1 cellular context compared by ENCODE assay signal in the genomic region with DNA sequence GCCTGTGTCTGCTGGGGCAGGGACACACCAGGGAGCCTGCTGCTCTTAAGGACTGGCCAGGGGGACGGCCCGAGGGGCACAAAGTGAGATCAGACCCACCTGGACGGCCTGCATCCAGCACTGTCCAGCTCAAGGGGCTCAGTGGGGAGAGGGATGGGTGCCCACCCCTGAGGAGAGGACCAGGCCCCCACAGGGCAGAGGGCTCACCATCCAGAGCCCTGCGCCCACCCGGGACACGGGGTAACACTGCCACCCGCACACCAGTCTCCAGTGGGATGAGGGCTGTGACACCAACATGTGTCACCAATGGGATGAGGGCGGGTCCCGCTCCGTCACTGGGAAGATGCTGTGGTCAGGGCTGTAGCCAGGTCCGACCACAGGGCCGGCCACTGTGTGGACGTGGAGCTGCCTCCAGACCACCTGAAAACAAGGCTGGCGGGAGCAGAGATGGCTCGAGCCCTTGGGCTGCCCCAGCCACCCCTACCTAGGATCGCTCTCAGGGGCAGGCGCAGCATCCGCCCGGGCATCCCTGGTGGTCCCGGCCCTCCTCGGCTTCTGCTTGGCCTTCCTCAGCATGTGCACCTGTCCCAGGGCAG.
TF ChIP-seq lines count a peak whose summit lies in the region.

No MANE protein-coding gene starts in this region.

TF ChIP-seq in GM12878, 131 proteins besides CTCF, POLR2A, EP300 and RAD21:
- TF ChIP-seq MEF2B (IDR thresholded peaks at IDR 0.05; ENCODE audit: partially characterized antibody, poor library complexity, severe bottlenecking): no peak
- TF ChIP-seq, protein P1, sequence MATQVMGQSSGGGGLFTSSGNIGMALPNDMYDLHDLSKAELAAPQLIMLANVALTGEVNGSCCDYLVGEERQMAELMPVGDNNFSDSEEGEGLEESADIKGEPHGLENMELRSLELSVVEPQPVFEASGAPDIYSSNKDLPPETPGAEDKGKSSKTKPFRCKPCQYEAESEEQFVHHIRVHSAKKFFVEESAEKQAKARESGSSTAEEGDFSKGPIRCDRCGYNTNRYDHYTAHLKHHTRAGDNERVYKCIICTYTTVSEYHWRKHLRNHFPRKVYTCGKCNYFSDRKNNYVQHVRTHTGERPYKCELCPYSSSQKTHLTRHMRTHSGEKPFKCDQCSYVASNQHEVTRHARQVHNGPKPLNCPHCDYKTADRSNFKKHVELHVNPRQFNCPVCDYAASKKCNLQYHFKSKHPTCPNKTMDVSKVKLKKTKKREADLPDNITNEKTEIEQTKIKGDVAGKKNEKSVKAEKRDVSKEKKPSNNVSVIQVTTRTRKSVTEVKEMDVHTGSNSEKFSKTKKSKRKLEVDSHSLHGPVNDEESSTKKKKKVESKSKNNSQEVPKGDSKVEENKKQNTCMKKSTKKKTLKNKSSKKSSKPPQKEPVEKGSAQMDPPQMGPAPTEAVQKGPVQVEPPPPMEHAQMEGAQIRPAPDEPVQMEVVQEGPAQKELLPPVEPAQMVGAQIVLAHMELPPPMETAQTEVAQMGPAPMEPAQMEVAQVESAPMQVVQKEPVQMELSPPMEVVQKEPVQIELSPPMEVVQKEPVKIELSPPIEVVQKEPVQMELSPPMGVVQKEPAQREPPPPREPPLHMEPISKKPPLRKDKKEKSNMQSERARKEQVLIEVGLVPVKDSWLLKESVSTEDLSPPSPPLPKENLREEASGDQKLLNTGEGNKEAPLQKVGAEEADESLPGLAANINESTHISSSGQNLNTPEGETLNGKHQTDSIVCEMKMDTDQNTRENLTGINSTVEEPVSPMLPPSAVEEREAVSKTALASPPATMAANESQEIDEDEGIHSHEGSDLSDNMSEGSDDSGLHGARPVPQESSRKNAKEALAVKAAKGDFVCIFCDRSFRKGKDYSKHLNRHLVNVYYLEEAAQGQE (IDR thresholded peaks at IDR 0.05; ENCODE audit: low read depth, low read length): no peak
- TF ChIP-seq POLR2AphosphoS2 (IDR thresholded peaks at IDR 0.05; ENCODE audit: low read depth, low read length): 0 out of 2 replicates have a peak, but pooled peaks have one; percentile 5
TF ChIP-seq in GM12878: peak in this region for 1.
